ENCODE assay signal across 8 cellular contexts in genomic region chrX:24026403-24026801, GRCh38. TPM values are rescaled to one million over a fixed set of nuclear protein-coding genes. Genes with fewer than 3 reads are reported as not detected.
DNase-seq lines count a peak whose midpoint lies in the region; ATAC-seq and TF ChIP-seq lines count a peak whose summit lies in the region.

No MANE protein-coding gene starts in this region.

- H3K27ac ChIP-seq in CD8-positive, alpha-beta memory T cell (ENCODE audit: low read depth, low read length), result peak overlapping the region; percentile 80

- peaks cover 0 to 26% of the 10 kb centered on the region in 2 donors for H3K27me3 Mint-ChIP-seq in CD8-positive, alpha-beta memory T cell

- no peak for ATAC-seq in omental fat pad (ENCODE audit: low FRiP score)

- peaks cover 4% of the 10 kb centered on the region for H3K4me1 ChIP-seq in CD8-positive, alpha-beta memory T cell (ENCODE audit: insufficient read depth, low read length)

- TF ChIP-seq CTCF in omental fat pad (IDR thresholded peaks at IDR 0.05), result no peak

- peaks cover 0 to 13% (median 2%) of the 10 kb centered on the region in 3 donors for H3K36me3 Mint-ChIP-seq in CD8-positive, alpha-beta memory T cell

- H3K27ac Mint-ChIP-seq in CD8-positive, alpha-beta memory T cell, result peak overlapping the region in 5 of 8 donors; percentile 48 to 94 (median 93)

- no peaks in the 10 kb centered on the region for H3K36me3 ChIP-seq in CD8-positive, alpha-beta memory T cell (ENCODE audit: insufficient read depth, low read length)

- peak overlapping the region; percentile 83 to 95 (median 86) for H3K4me3 Mint-ChIP-seq in CD8-positive, alpha-beta memory T cell

- no peak for DNase-seq in CD8-positive, alpha-beta memory T cell
- DNase-seq in LoVo (ENCODE audit: low spot score), result peak; percentile 1
- peak; percentile 7 for DNase-seq in cerebellum (ENCODE audit: low spot score)
- DNase-seq in myocyte (ENCODE audit: low read depth), result peak; percentile 23
- no peak for DNase-seq in AML-193 (lab: John Stamatoyannopoulos, UW)
- DNase-seq in omental fat pad (ENCODE audit: low spot score), result no peak
- no peak for DNase-seq in DMS79 (lab: John Stamatoyannopoulos, UW)
- DNase-seq in NCI-H2029 (lab: John Stamatoyannopoulos, UW), result no peak

- CTCF ChIA-PET in CD8-positive, alpha-beta memory T cell (lab: Charles Lee), result interaction anchor here (1.0 to 5.2 kb wide), 4 partner anchors 26 to 244 kb away, joined by 3 to 44 read pairs (median 4); partner anchors contain the start of genes EIF2S3 and SAT1

- H3K4me1 Mint-ChIP-seq in CD8-positive, alpha-beta memory T cell, result peaks cover 15 to 21% (median 19%) of the 10 kb centered on the region in 3 donors

- peak overlapping the region; percentile 70 for H3K4me3 ChIP-seq in CD8-positive, alpha-beta memory T cell (ENCODE audit: low read length)

- H3K9me3 Mint-ChIP-seq in CD8-positive, alpha-beta memory T cell, result no peaks in the 10 kb centered on the region

- no peaks in the 10 kb centered on the region for H3K9me3 ChIP-seq in CD8-positive, alpha-beta memory T cell (ENCODE audit: low read length)

- H3K27me3 ChIP-seq in CD8-positive, alpha-beta memory T cell (ENCODE audit: insufficient read depth, low read length, poor library complexity, severe bottlenecking), result no peaks in the 10 kb centered on the region

- POLR2A ChIA-PET in CD8-positive, alpha-beta memory T cell (lab: Charles Lee), result interaction anchor here (1.4 to 3.5 kb wide), 3 partner anchors 14 to 118 kb away, joined by 4 to 43 read pairs (median 18); partner anchors contain the start of genes APOO, CXorf58 and EIF2S3

RNA-seq across cellular contexts. Expression of gene KLHL15, which starts 0.6 kb away (rescaled TPM):
- total RNA-seq in CD8-positive, alpha-beta memory T cell, result 1 to 10 TPM; 8.6 to 8.7 TPM
- 3.6 TPM for polyA plus RNA-seq in CD8-positive, alpha-beta memory T cell
- total RNA-seq in cerebellum (19.1 TPM), myocyte (11.3 and 21.2 TPM in 2 replicates), omental fat pad (10 to 100 TPM in 3 of 4 donors, 1 to 10 TPM in 1; 7.7 to 56.9 (median 16.0) TPM)
- polyA plus RNA-seq in myocyte (2012), result 2.6 TPM

RNA-seq across cellular contexts. Expression of gene EIF2S3, which starts 28.4 kb away (rescaled TPM):
- total RNA-seq in CD8-positive, alpha-beta memory T cell, result 100 to 1,000 TPM; 259 to 277 TPM
- 95.6 TPM for polyA plus RNA-seq in CD8-positive, alpha-beta memory T cell
- 122 TPM for total RNA-seq in cerebellum
- total RNA-seq in myocyte, result 155 and 161 TPM in 2 replicates
- 79.8 TPM for polyA plus RNA-seq in myocyte (2012)
- 100 to 1,000 TPM in 2 of 4 donors, 10 to 100 TPM in 2; 75.2 to 154 (median 108) TPM for total RNA-seq in omental fat pad

Comparison
In these comparisons a context has a peak if more than half of its experiments do, and no peak if none do; other contexts are left out.
1. DNase-seq: peak in LoVo (single experiment), cerebellum (single experiment) and myocyte (single experiment); none in CD8-positive, alpha-beta memory T cell (0 of 5), AML-193 (0 of 2), omental fat pad (single experiment), DMS79 (single experiment) and NCI-H2029 (single experiment).